In genomic region chr13:82011355-82011754, GRCh38 we compare ENCODE assay signal across 23 cellular contexts.
"Had no signal": no experiment of that assay in that cellular context is flagged by ENCODE, and none has a peak within 500 bp of the region (broad histone marks: within the 10 kb centered on the region; RNA-seq: fewer than 3 reads in every experiment).

No MANE protein-coding gene starts in this region.

- H3K4me3 Mint-ChIP-seq: activated CD8-positive, alpha-beta T cell treated with anti-CD3 and anti-CD28 coated beads, Interleukin-2, amount 10 ng/mL, durations not matched to agents 7 days and 5 days; activated naive CD4-positive, alpha-beta T cell treated with anti-CD3 and anti-CD28 coated beads, Interleukin-2, amount 50 U/mL, for 24 hours; brain; effector memory CD8-positive, alpha-beta T cell; nephron; stimulated activated naive CD8-positive, alpha-beta T cell treated with anti-CD3 and anti-CD28 coated beads, Interleukin-15, amount 100 ng/mL, for 72 hours; T-cell; T-helper 2 cell treated with Interferon-gamma antibody and Interleukin-4, amounts not matched to agents 5 μg/mL and 100 μg/mL, for 36 hours had no signal

- H3K4me1 ChIP-seq: esophagus squamous epithelium, gastroesophageal sphincter, heart right ventricle, pancreas, suprapubic skin, transverse colon had no signal

- H3K27me3 Mint-ChIP-seq: activated naive CD4-positive, alpha-beta T cell treated with anti-CD3 and anti-CD28 coated beads, Interleukin-2, amount 50 U/mL, for 24 hours; brain; effector memory CD8-positive, alpha-beta T cell; stimulated activated naive CD8-positive, alpha-beta T cell treated with anti-CD3 and anti-CD28 coated beads, Interleukin-15, amount 100 ng/mL, for 72 hours; T-cell had no signal

- H3K4me1 Mint-ChIP-seq: activated naive CD4-positive, alpha-beta T cell treated with anti-CD3 and anti-CD28 coated beads, Interleukin-2, amount 50 U/mL, for 24 hours; brain; stimulated activated naive CD8-positive, alpha-beta T cell treated with anti-CD3 and anti-CD28 coated beads, Interleukin-15, amount 100 ng/mL, for 72 hours; T-cell had no signal

- H3K27ac Mint-ChIP-seq: activated CD8-positive, alpha-beta T cell treated with anti-CD3 and anti-CD28 coated beads, Interleukin-2, amount 10 ng/mL, durations not matched to agents 7 days and 5 days; activated naive CD4-positive, alpha-beta T cell treated with anti-CD3 and anti-CD28 coated beads, Interleukin-2, amount 50 U/mL, for 24 hours; brain; effector memory CD8-positive, alpha-beta T cell; stimulated activated naive CD8-positive, alpha-beta T cell treated with anti-CD3 and anti-CD28 coated beads, Interleukin-15, amount 100 ng/mL, for 72 hours; T-cell; T-helper 2 cell treated with Interferon-gamma antibody and Interleukin-4, amounts not matched to agents 5 μg/mL and 100 μg/mL, for 36 hours had no signal

- H3K27ac ChIP-seq: dorsolateral prefrontal cortex, esophagus squamous epithelium, gastroesophageal sphincter, heart right ventricle, pancreas, suprapubic skin, transverse colon, WERI-Rb-1 had no signal

- H3K36me3 Mint-ChIP-seq: activated naive CD4-positive, alpha-beta T cell treated with anti-CD3 and anti-CD28 coated beads, Interleukin-2, amount 50 U/mL, for 24 hours; brain; T-cell had no signal

- H3K9me3 Mint-ChIP-seq: brain, nephron had no signal

- H3K27me3 ChIP-seq: esophagus squamous epithelium, gastroesophageal sphincter, heart right ventricle, pancreas, suprapubic skin, transverse colon had no signal

- DNase-seq: activated CD4-positive, alpha-beta T cell treated with anti-CD3 and anti-CD28 coated beads for 1 hour; activated CD4-positive, alpha-beta T cell treated with anti-CD3 and anti-CD28 coated beads, Interleukin-2, amount 50 U/mL, for 1 hour; activated CD8-positive, alpha-beta T cell treated with anti-CD3 and anti-CD28 coated beads, Interleukin-2, amount 10 ng/mL, durations not matched to agents 7 days and 5 days; activated gamma-delta T cell treated with Interleukin-2 at 50 U/mL for 16 hours; aorta; effector memory CD8-positive, alpha-beta T cell; esophagus squamous epithelium; heart right ventricle; left cardiac atrium; pancreas; right cardiac atrium; stimulated activated CD4-positive, alpha-beta T cell treated with anti-CD3 and anti-CD28 coated beads, Interleukin-1b, Interleukin-23, amount 100 ng/mL, for 48 hours; stimulated activated naive CD8-positive, alpha-beta T cell treated with anti-CD3 and anti-CD28 coated beads, Interleukin-15, amount 100 ng/mL, for 72 hours; T-cell; transverse colon; WERI-Rb-1 had no signal

- H3K9me3 ChIP-seq: esophagus squamous epithelium, gastroesophageal sphincter, heart right ventricle, pancreas, suprapubic skin, transverse colon had no signal

- H3K4me3 ChIP-seq: dorsolateral prefrontal cortex, esophagus squamous epithelium, gastroesophageal sphincter, heart right ventricle, pancreas, suprapubic skin, transverse colon had no signal

- H3K36me3 ChIP-seq: esophagus squamous epithelium, gastroesophageal sphincter, heart right ventricle, pancreas, suprapubic skin, transverse colon, WERI-Rb-1 had no signal
